Comparison of ENCODE assay signal across 8 cellular contexts in genomic region chr2:69830045-69830905, GRCh38. TPM values are rescaled to one million over a fixed set of nuclear protein-coding genes. Genes with fewer than 3 reads are reported as not detected.
DNase-seq lines count a peak whose midpoint lies in the region; ATAC-seq, FAIRE-seq and TF ChIP-seq lines count a peak whose summit lies in the region.

No MANE protein-coding gene starts in this region.

- no peak for FAIRE-seq in GM12878 (lab: Jason Lieb, UNC)

- H3K4me2 ChIP-seq in GM12878 (ENCODE audit: control insufficient read depth, insufficient read depth) = peak overlapping the region; percentile 77

- no peaks in the 10 kb centered on the region for H3K9me3 ChIP-seq in CD8-positive, alpha-beta memory T cell (ENCODE audit: low read length)
- H3K9me3 ChIP-seq in GM12878 (replicated peaks; ENCODE audit: control insufficient read depth, insufficient read depth, low read length) (no peaks in the 10 kb centered on the region), iPS-20b (ENCODE audit: insufficient read depth, low read depth, low read length) (no peaks in the 10 kb centered on the region), spleen (no peaks in the 10 kb centered on the region)

- TF ChIP-seq EP300 in GM12878 (IDR thresholded peaks at IDR 0.05; ENCODE audit: borderline replicate concordance in 1 of 2, control insufficient read depth in 1 of 2, low read depth in 2 of 2, low read length in 2 of 2) = no peak

- H3K36me3 ChIP-seq in CD8-positive, alpha-beta memory T cell (ENCODE audit: insufficient read depth, low read length) = no peaks in the 10 kb centered on the region
- H3K36me3 ChIP-seq in GM12878 (ENCODE audit: control insufficient read depth in 2 of 2, insufficient read depth in 2 of 2, low read length in 1 of 2) (no peaks in the 10 kb centered on the region), iPS-20b (ENCODE audit: insufficient read depth, low read depth, low read length) (peaks cover 11% of the 10 kb centered on the region), spleen (peaks cover 0 to 7% (median 0%) of the 10 kb centered on the region in 6 donors)

- CTCF ChIA-PET in CD8-positive, alpha-beta memory T cell (lab: Charles Lee) = interaction anchor here (1.6 kb wide), 1 partner anchor 13 kb away, joined by 5 read pairs; no protein-coding TSS in a partner anchor
- CTCF ChIA-PET in GM12878 (lab: Yijun Ruan, JAX) = no interaction called here

- H4K20me1 ChIP-seq in GM12878 (ENCODE audit: control insufficient read depth, insufficient read depth) = no peaks in the 10 kb centered on the region

- H3K4me1 ChIP-seq in CD8-positive, alpha-beta memory T cell (ENCODE audit: insufficient read depth, low read length) = peaks cover 49% of the 10 kb centered on the region
- H3K4me1 ChIP-seq in GM12878 (ENCODE audit: control insufficient read depth, insufficient read depth, low read length) = peaks cover 3% of the 10 kb centered on the region
- H3K4me1 ChIP-seq in iPS-20b (ENCODE audit: insufficient read depth, low read length) = peaks cover 7% of the 10 kb centered on the region
- H3K4me1 ChIP-seq in spleen = peaks cover 15 to 60% (median 43%) of the 10 kb centered on the region in 6 donors

- in situ Hi-C loops in GM12878 (cut with MboI) = no loop called here

- no peaks in the 10 kb centered on the region for H3K27me3 Mint-ChIP-seq in CD8-positive, alpha-beta memory T cell

- H3K27ac Mint-ChIP-seq in CD8-positive, alpha-beta memory T cell = peak overlapping the region; percentile 95 to 99 (median 97)

- DNase-seq in CD8-positive, alpha-beta memory T cell = peak; percentile 15 to 66 (median 54)
- DNase-seq in HPDE6-E6E7 (ENCODE audit: extremely low spot score) (peak; percentile 10), T follicular helper cell (ENCODE audit: low read depth) (peak; percentile 15), GM12878 (ENCODE audit: low read depth, low spot score) (no peak), spleen (no peak), NCI-H1436 (lab: John Stamatoyannopoulos, UW) (no peak)

- H3K27ac ChIP-seq in CD8-positive, alpha-beta memory T cell (ENCODE audit: low read depth, low read length) = peak overlapping the region; percentile 93
- peak overlapping the region; percentile 93 for H3K27ac ChIP-seq in GM12878 (ENCODE audit: control insufficient read depth, insufficient read depth)
- no peak overlapping the region for H3K27ac ChIP-seq in iPS-20b (ENCODE audit: low read length)
- H3K27ac ChIP-seq in spleen = peak overlapping the region; percentile 81 to 99 (median 94)

- H3K27me3 ChIP-seq in CD8-positive, alpha-beta memory T cell (ENCODE audit: insufficient read depth, low read length, poor library complexity, severe bottlenecking) = no peaks in the 10 kb centered on the region
- H3K27me3 ChIP-seq in GM12878 (replicated peaks in 1 of 2; ENCODE audit: control insufficient read depth in 2 of 2, insufficient read depth in 2 of 2, low read length in 1 of 2) (no peaks in the 10 kb centered on the region), iPS-20b (ENCODE audit: insufficient read depth, low read length) (no peaks in the 10 kb centered on the region), spleen (replicated peaks in 1 of 7) (no peaks in the 10 kb centered on the region)

- peaks cover 47 to 69% (median 64%) of the 10 kb centered on the region in 3 donors for H3K4me1 Mint-ChIP-seq in CD8-positive, alpha-beta memory T cell

- no TSS peak for BruUV-seq in GM12878 (replicated peaks; lab: Mats Ljungman, UMichigan)

- POLR2A ChIA-PET in CD8-positive, alpha-beta memory T cell (lab: Charles Lee) = interaction anchor here (0.6 to 0.7 kb wide), 2 partner anchors 230 to 278 kb away, joined by 3 to 4 read pairs; no protein-coding TSS in a partner anchor
- POLR2A ChIA-PET in GM12878 (lab: Charles Lee) = interaction anchor here (0.5 to 1.0 kb wide), 4 partner anchors 26 to 241 kb away, joined by 3 to 4 read pairs (median 4); no protein-coding TSS in a partner anchor

- TF ChIP-seq POLR2A in GM12878 (IDR thresholded peaks at IDR 0.05; ENCODE audit: low read depth, low read length) = no peak
- TF ChIP-seq POLR2A in spleen (IDR thresholded peaks at IDR 0.05) = no peak

- peak overlapping the region; percentile 84 to 99 (median 96) for H3K4me3 Mint-ChIP-seq in CD8-positive, alpha-beta memory T cell

- H3K9me3 Mint-ChIP-seq in CD8-positive, alpha-beta memory T cell = no peaks in the 10 kb centered on the region

- H3K9ac ChIP-seq in GM12878 (ENCODE audit: control insufficient read depth, insufficient read depth, low read length) (peak overlapping the region; percentile 82), iPS-20b (ENCODE audit: low read depth, low read length) (peak overlapping the region; percentile 78)

- RAD21 ChIA-PET in GM12878 (lab: Charles Lee; ENCODE audit: unreplicated experiment) = interaction anchor here (1.3 to 1.4 kb wide), 2 partner anchors 64 to 106 kb away, joined by 3 to 11 read pairs; no protein-coding TSS in a partner anchor

- H3K79me2 ChIP-seq in GM12878 (ENCODE audit: control insufficient read depth, insufficient read depth, low read length) = peaks cover 53% of the 10 kb centered on the region

- peaks cover 0 to 22% (median 5%) of the 10 kb centered on the region in 3 donors for H3K36me3 Mint-ChIP-seq in CD8-positive, alpha-beta memory T cell

- intact Hi-C loops in GM12878 (cut with micrococcal nuclease; ENCODE audit: unreplicated experiment) = loop anchor here (5.0 kb wide), 1 partner anchor 108 kb away; no protein-coding TSS in a partner anchor
- intact Hi-C loops in spleen (cut with DNase I; ENCODE audit: low total_unique reads) = no loop called here

- peak; percentile 20 for ATAC-seq in GM21367 (IDR thresholded peaks at IDR 0.05; ENCODE audit: unreplicated experiment)
- peak; percentile 61 for ATAC-seq in GM12878

- WGBS in GM12878 (ENCODE audit: insufficient coverage, insufficient replicate concordance, low lambda C conversion rate, missing lambda C conversion rate) = under 1% methylated on average over 45 of the region's 45 CpGs
- WGBS in spleen, 5 donors = 1 to 2% (median 2%) methylated on average over 28 to 45 of the region's 45 CpGs

- TF ChIP-seq CTCF in GM12878 (IDR thresholded peaks at IDR 0.05 in 2 of 3, conservative IDR thresholded peaks at IDR 0.05 in 1 of 3; ENCODE audit: control insufficient read depth in 2 of 3, extremely low read depth in 1 of 3, insufficient read depth in 1 of 3, low read depth in 3 of 3, low read length in 3 of 3) (no peak), spleen (IDR thresholded peaks at IDR 0.05 in 8 of 11, conservative IDR thresholded peaks at IDR 0.05 in 3 of 11) (no peak)

- peak overlapping the region; percentile 100 for H2AFZ ChIP-seq in GM12878 (ENCODE audit: control insufficient read depth, low read depth, low read length)

- SMC1A ChIA-PET in GM12878 (lab: Charles Lee; ENCODE audit: uncharacterized antibody, unreplicated experiment) = interaction anchor here (0.6 to 1.6 kb wide), 3 partner anchors 11 to 105 kb away, joined by 3 to 5 read pairs (median 4); no protein-coding TSS in a partner anchor

- TF ChIP-seq RAD21 in GM12878 (IDR thresholded peaks at IDR 0.05; ENCODE audit: insufficient read depth, low read depth, low read length) = no peak

- peak overlapping the region; percentile 98 for H3K4me3 ChIP-seq in CD8-positive, alpha-beta memory T cell (ENCODE audit: low read length)
- H3K4me3 ChIP-seq in GM12878 = peak overlapping the region; percentile 87
- peak overlapping the region; percentile 88 for H3K4me3 ChIP-seq in iPS-20b (ENCODE audit: low read length)
- peak overlapping the region; percentile 65 to 99 (median 95) for H3K4me3 ChIP-seq in spleen

TF ChIP-seq in GM12878, 131 proteins besides CTCF, POLR2A, EP300 and RAD21 (continues in another document):
- TF ChIP-seq SUPT20H (IDR thresholded peaks at IDR 0.05; ENCODE audit: borderline replicate concordance, control insufficient read depth, low read depth, low read length) = no peak
- no peak for TF ChIP-seq SIN3A (IDR thresholded peaks at IDR 0.05; ENCODE audit: low read depth, low read length)
- peak; percentile 85 for TF ChIP-seq NR2F1 (conservative IDR thresholded peaks at IDR 0.05)
- no peak for TF ChIP-seq PBX3 (IDR thresholded peaks at IDR 0.05; ENCODE audit: insufficient replicate concordance, low read depth, low read length)
- peak; percentile 49; the same call in 1 of the 2 replicates for TF ChIP-seq RUNX3 (IDR thresholded peaks at IDR 0.05; ENCODE audit: low read length)
- TF ChIP-seq MEF2B (IDR thresholded peaks at IDR 0.05; ENCODE audit: partially characterized antibody, poor library complexity, severe bottlenecking) = no peak
- TF ChIP-seq NR2C1 (IDR thresholded peaks at IDR 0.05) = peak; percentile 24; the same call in 1 of the 2 replicates
- TF ChIP-seq EED (IDR thresholded peaks at IDR 0.05; ENCODE audit: low read depth) = peak; percentile 31; the same call in 1 of the 2 replicates
- no peak for TF ChIP-seq NFXL1 (IDR thresholded peaks at IDR 0.05; ENCODE audit: borderline replicate concordance)

RNA-seq across cellular contexts. Expression of gene GMCL1, which starts 0.8 kb away (rescaled TPM):
- total RNA-seq in CD8-positive, alpha-beta memory T cell = 10 to 100 TPM; 15.5 to 17.6 TPM
- 38.4 TPM for polyA plus RNA-seq in CD8-positive, alpha-beta memory T cell
- 31.6 and 32.3 TPM in 2 replicates for total RNA-seq in GM12878 (2013; cell fraction: nucleolus; rRNA removed)
- 9.9 and 12.6 TPM in 2 replicates for total RNA-seq in GM12878 (2014; rRNA removed)
- total RNA-seq in GM12878 (2014; rRNA removed; fragmentation: Illumina TruSeq; extraction: Trizol) = 11.2 TPM in 2 replicates
- 10.3 and 13.4 TPM in 2 replicates for total RNA-seq in GM12878 (2021)
- polyA plus RNA-seq in GM12878 (2011; ENCODE audit: low read depth) = 4.9 TPM
- polyA plus RNA-seq in GM12878 (2011; rRNA removed) = 15.9 and 23.8 TPM in 2 replicates
- 4.9 and 6.4 TPM in 2 replicates for polyA plus RNA-seq in GM12878 (2011; cell fraction: cytosol; rRNA removed)
- polyA plus RNA-seq in GM12878 (2011; cell fraction: nucleus; rRNA removed) = 8.2 and 8.6 TPM in 2 replicates
- 7.9 and 11.3 TPM in 2 replicates for polyA plus RNA-seq in GM12878 (2012)
- 13.6 and 16.3 TPM in 2 replicates for polyA plus RNA-seq in GM12878 (2014; fragmentation: Illumina TruSeq; extraction: Trizol)
- 1 to 10 TPM; 3.7 to 4.8 TPM for polyA plus RNA-seq in GM12878 (2014; fragmentation: Nextera tagmentation; extraction: Ambion mirVana)
- 8.9 and 9.6 TPM in 2 replicates for polyA plus RNA-seq in GM12878 (2014; rRNA removed)
- polyA plus RNA-seq in GM12878 (2016; fragmentation: Nextera tagmentation; extraction: Ambion mirVana) = 10 to 100 TPM; 18.8 to 21.4 TPM
- polyA minus RNA-seq in GM12878 (2011; rRNA and poly(A)+ RNA removed) = 8.0 and 9.6 TPM in 2 replicates
- polyA minus RNA-seq in GM12878 (2011; cell fraction: cytosol; rRNA and poly(A)+ RNA removed) = 3.7 and 3.8 TPM in 2 replicates
- 3.1 and 9.6 TPM in 2 replicates for polyA minus RNA-seq in GM12878 (2011; cell fraction: nucleus; rRNA and poly(A)+ RNA removed)
- 10 to 100 TPM; 13.2 to 24.1 (median 19.8) TPM for total RNA-seq in spleen
- polyA plus RNA-seq in spleen = 1 to 10 TPM; 5.3 to 7.1 (median 7.1) TPM

Comparison
In these comparisons a context has a peak if more than half of its experiments do, and no peak if none do; other contexts are left out.
1. DNase-seq: peak in CD8-positive, alpha-beta memory T cell (5 of 5), HPDE6-E6E7 (single experiment) and T follicular helper cell (single experiment); none in GM12878 (single experiment), spleen (single experiment) and NCI-H1436 (single experiment).
2. Peak in every context shown above with its lines, with median percentiles within 50 percentile points of each other: H3K4me3 ChIP-seq.